ENCODE assay signal across 9 cellular contexts in genomic region chr15:39629376-39629775, GRCh38. TPM values are rescaled to one million over a fixed set of nuclear protein-coding genes. Genes with fewer than 3 reads are reported as not detected.
DNase-seq lines count a peak whose midpoint lies in the region; ATAC-seq and TF ChIP-seq lines count a peak whose summit lies in the region.
"Had no signal": no experiment of that assay in that cellular context is flagged by ENCODE, and none has a peak within 500 bp of the region (broad histone marks: within the 10 kb centered on the region; RNA-seq: fewer than 3 reads in every experiment).

No MANE protein-coding gene starts in this region.

- H3K4me1 ChIP-seq in CD8-positive, alpha-beta T cell (ENCODE audit: insufficient read depth, low read length), result peaks cover 59% of the 10 kb centered on the region
- H3K4me1 ChIP-seq in Karpas-422 (ENCODE audit: low read length), result no peaks in the 10 kb centered on the region
- H3K4me1 ChIP-seq in endodermal cell (ENCODE audit: control insufficient read depth, insufficient read depth, low read length), result no peaks in the 10 kb centered on the region

- H4K20me1 ChIP-seq in Karpas-422 (ENCODE audit: insufficient read depth, low read depth, low read length), result no peaks in the 10 kb centered on the region

- peak overlapping the region; percentile 41 for H3K27ac ChIP-seq in CD8-positive, alpha-beta T cell (ENCODE audit: low read depth, low read length)
- H3K27ac ChIP-seq in adipose tissue (ENCODE audit: low read depth, low read length) (peak overlapping the region; percentile 56), skin epidermis (peak overlapping the region in 13 of 21 experiments; percentile 19 to 78 (median 48)), Karpas-422 (ENCODE audit: low read length) (no peak overlapping the region), endodermal cell (ENCODE audit: low read depth, low read length) (no peak overlapping the region)

- H3K36me3 ChIP-seq in CD8-positive, alpha-beta T cell (ENCODE audit: insufficient read depth, low read length), result no peaks in the 10 kb centered on the region
- no peaks in the 10 kb centered on the region for H3K36me3 ChIP-seq in Karpas-422 (ENCODE audit: insufficient read depth, low read length)
- H3K36me3 ChIP-seq in endodermal cell (ENCODE audit: control insufficient read depth, insufficient read depth, low read length), result no peaks in the 10 kb centered on the region

- H3K9me3 ChIP-seq in CD8-positive, alpha-beta T cell (ENCODE audit: low read length), result no peaks in the 10 kb centered on the region
- no peaks in the 10 kb centered on the region for H3K9me3 ChIP-seq in Karpas-422 (ENCODE audit: low read length)
- H3K9me3 ChIP-seq in endodermal cell (ENCODE audit: control insufficient read depth, low read length), result peaks cover 16% of the 10 kb centered on the region

- H3K4me3 Mint-ChIP-seq in CD8-positive, alpha-beta T cell, result no peak overlapping the region
- H3K4me3 Mint-ChIP-seq in T-helper 1 cell treated with Interleukin-12 subunit alpha and Interleukin-12 subunit beta and Interleukin-4 antibody, amounts not matched to agents 30 μg/mL and 1 μg/mL, for 36 hours, result peak overlapping the region; percentile 33
- H3K4me3 Mint-ChIP-seq in endodermal cell, result no peak overlapping the region

- peaks cover 64% of the 10 kb centered on the region for H3K4me1 Mint-ChIP-seq in CD8-positive, alpha-beta T cell (ENCODE audit: low read depth)
- H3K4me1 Mint-ChIP-seq in T-helper 1 cell treated with Interleukin-12 subunit alpha and Interleukin-12 subunit beta and Interleukin-4 antibody, amounts not matched to agents 30 μg/mL and 1 μg/mL, for 36 hours (ENCODE audit: low read depth), result peaks cover 68% of the 10 kb centered on the region
- peaks cover 10% of the 10 kb centered on the region for H3K4me1 Mint-ChIP-seq in endodermal cell

- no peaks in the 10 kb centered on the region for H3K27me3 Mint-ChIP-seq in CD8-positive, alpha-beta T cell (ENCODE audit: low read depth)
- H3K27me3 Mint-ChIP-seq in T-helper 1 cell treated with Interleukin-12 subunit alpha and Interleukin-12 subunit beta and Interleukin-4 antibody, amounts not matched to agents 30 μg/mL and 1 μg/mL, for 36 hours (ENCODE audit: low read depth), result no peaks in the 10 kb centered on the region
- no peaks in the 10 kb centered on the region for H3K27me3 Mint-ChIP-seq in endodermal cell (ENCODE audit: insufficient read depth)

- no peak overlapping the region for H3K4me3 ChIP-seq in CD8-positive, alpha-beta T cell (ENCODE audit: low read depth, low read length)
- H3K4me3 ChIP-seq in skin epidermis (no peak overlapping the region), Karpas-422 (ENCODE audit: low read length) (no peak overlapping the region), endodermal cell (ENCODE audit: low read length) (no peak overlapping the region)

- 51 to 74% (median 52%) methylated on average over 5 of the region's 5 CpGs for WGBS in adipose tissue, 3 donors
- 95% methylated on average over 4 to 5 of the region's 5 CpGs for WGBS in endodermal cell (ENCODE audit: insufficient coverage in 1 of 2, insufficient read length in 1 of 2), 2 experiments

- peak; percentile 21 to 82 (median 56) for DNase-seq in CD8-positive, alpha-beta T cell
- DNase-seq in Karpas-422 (no peak), endodermal cell (no peak)
- DNase-seq: nucleus accumbens had no signal

- no peaks in the 10 kb centered on the region for H3K36me3 Mint-ChIP-seq in CD8-positive, alpha-beta T cell
- H3K36me3 Mint-ChIP-seq in T-helper 1 cell treated with Interleukin-12 subunit alpha and Interleukin-12 subunit beta and Interleukin-4 antibody, amounts not matched to agents 30 μg/mL and 1 μg/mL, for 36 hours (ENCODE audit: low read depth), result peaks cover 44% of the 10 kb centered on the region
- H3K36me3 Mint-ChIP-seq in endodermal cell (ENCODE audit: low read depth), result no peaks in the 10 kb centered on the region

- no peak overlapping the region for H3K4me2 ChIP-seq in Karpas-422 (ENCODE audit: low read depth, low read length, poor library complexity, severe bottlenecking)

- H3K9me3 Mint-ChIP-seq in CD8-positive, alpha-beta T cell, result no peaks in the 10 kb centered on the region
- H3K9me3 Mint-ChIP-seq in T-helper 1 cell treated with Interleukin-12 subunit alpha and Interleukin-12 subunit beta and Interleukin-4 antibody, amounts not matched to agents 30 μg/mL and 1 μg/mL, for 36 hours, result peaks cover 15% of the 10 kb centered on the region
- peaks cover 14% of the 10 kb centered on the region for H3K9me3 Mint-ChIP-seq in endodermal cell

- no peaks in the 10 kb centered on the region for H3K9me2 ChIP-seq in Karpas-422 (replicated peaks; ENCODE audit: insufficient read depth, low read length)

- no peak overlapping the region for H3K9ac ChIP-seq in Karpas-422 (ENCODE audit: low read length)
- no peak overlapping the region for H3K9ac ChIP-seq in endodermal cell (ENCODE audit: extremely low read depth, low read length, poor library complexity, severe bottlenecking)

- ATAC-seq in CD8-positive, alpha-beta T cell, result peak; percentile 75
- ATAC-seq in GM18873 (IDR thresholded peaks at IDR 0.05; ENCODE audit: low FRiP score, unreplicated experiment) (no peak), GM19455 (IDR thresholded peaks at IDR 0.05; ENCODE audit: unreplicated experiment) (no peak)

- intact Hi-C loops in CD8-positive, alpha-beta T cell (cut with DNase I, micrococcal nuclease), result loop anchor here (2.0 to 5.0 kb wide), 3 partner anchors 37 to 977 kb away; partner anchors contain the start of gene FSIP1 (in 1 of the 2)

- no peak overlapping the region for H2AFZ ChIP-seq in Karpas-422 (ENCODE audit: low read length)

- POLR2A ChIA-PET in CD8-positive, alpha-beta T cell (lab: Charles Lee), result interaction anchor here (0.5 to 2.0 kb wide), 4 partner anchors 11 to 63 kb away, joined by 3 to 10 read pairs (median 3); no protein-coding TSS in a partner anchor

- no peaks in the 10 kb centered on the region for H3K27me3 ChIP-seq in CD8-positive, alpha-beta T cell (ENCODE audit: insufficient read depth, low read length)
- H3K27me3 ChIP-seq in Karpas-422 (ENCODE audit: low read length) (no peaks in the 10 kb centered on the region), endodermal cell (ENCODE audit: control insufficient read depth, insufficient read depth, low read length, poor library complexity, severe bottlenecking) (no peaks in the 10 kb centered on the region)

- CTCF ChIA-PET in CD8-positive, alpha-beta T cell (lab: Charles Lee), result interaction anchor here (0.7 to 3.5 kb wide), 6 partner anchors 15 to 129 kb away, joined by 3 to 18 read pairs (median 4); partner anchors contain the start of gene THBS1

- no peak for TF ChIP-seq CTCF in CD8-positive, alpha-beta T cell (IDR thresholded peaks at IDR 0.05)
- no peak for TF ChIP-seq CTCF in endodermal cell (conservative IDR thresholded peaks at IDR 0.05)

- H3K79me2 ChIP-seq in Karpas-422 (ENCODE audit: low read length), result no peaks in the 10 kb centered on the region

- H3K27ac Mint-ChIP-seq in CD8-positive, alpha-beta T cell, result peak overlapping the region; percentile 92
- peak overlapping the region; percentile 93 for H3K27ac Mint-ChIP-seq in T-helper 1 cell treated with Interleukin-12 subunit alpha and Interleukin-12 subunit beta and Interleukin-4 antibody, amounts not matched to agents 30 μg/mL and 1 μg/mL, for 36 hours
- H3K27ac Mint-ChIP-seq in endodermal cell, result no peak overlapping the region

RNA-seq across cellular contexts. Expression of gene THBS1, which starts 48.5 kb away (rescaled TPM):
- 10 to 100 TPM; 13.5 to 16.1 TPM for total RNA-seq in CD8-positive, alpha-beta T cell
- polyA plus RNA-seq in adipose tissue, result 100 to 1,000 TPM in 2 of 3 donors, 10 to 100 TPM in 1; 44.6 to 868 (median 169) TPM
- not detected in 2 replicates for total RNA-seq in Karpas-422 (2014; rRNA removed; shearing (Covaris generic); ENCODE audit: low replicate concordance)
- total RNA-seq in endodermal cell, result 10 to 100 TPM; 13.9 to 16.5 TPM
- 27.0 TPM for polyA plus RNA-seq in endodermal cell (2013, experiment 1 of 2)
- 28.3 TPM for polyA plus RNA-seq in endodermal cell (2013, experiment 2 of 2)

Comparison
In these comparisons a context has a peak if more than half of its experiments do, and no peak if none do; other contexts are left out.
1. DNase-seq: peak in CD8-positive, alpha-beta T cell (7 of 7); none in Karpas-422 (single experiment) and endodermal cell (single experiment).
2. H3K27ac ChIP-seq: peak in CD8-positive, alpha-beta T cell (single experiment), adipose tissue (single experiment) and skin epidermis (13 of 21); none in Karpas-422 (single experiment) and endodermal cell (single experiment).
3. RNA of gene THBS1, which starts 48.5 kb away (total RNA-seq): 13.9 to 16.5 TPM in endodermal cell and 13.5 to 16.1 TPM in CD8-positive, alpha-beta T cell; not detected in Karpas-422; every median in the first group is over 10 times any median in the second.